In genomic region chr2:16184341-16184890, GRCh38 we compare ENCODE assay signal across 31 cellular contexts.
"Had no signal": no experiment of that assay in that cellular context is flagged by ENCODE, and none has a peak within 500 bp of the region (broad histone marks: within the 10 kb centered on the region; RNA-seq: fewer than 3 reads in every experiment).

No MANE protein-coding gene starts in this region.

- H3K27ac ChIP-seq: body of pancreas, brain microvascular endothelial cell, breast epithelium, WERI-Rb-1 had no signal

- H3K27me3 ChIP-seq: body of pancreas, brain microvascular endothelial cell, breast epithelium had no signal

- H3K4me3 ChIP-seq: body of pancreas, breast epithelium had no signal

- DNase-seq: activated CD4-positive, alpha-beta memory T cell treated with anti-CD3 and anti-CD28 coated beads, Interleukin-2, amount 10 ng/mL, durations not matched to agents 7 days and 5 days; activated CD4-positive, alpha-beta T cell treated with anti-CD3 and anti-CD28 coated beads for 1 hour; activated CD4-positive, alpha-beta T cell treated with anti-CD3 and anti-CD28 coated beads for 36 hours; activated CD4-positive, alpha-beta T cell treated with anti-CD3 and anti-CD28 coated beads for 48 hours; activated CD4-positive, alpha-beta T cell treated with anti-CD3 and anti-CD28 coated beads, Interleukin-2, amount 10 ng/mL, durations not matched to agents 7 days and 5 days; activated CD4-positive, alpha-beta T cell treated with anti-CD3 and anti-CD28 coated beads, Interleukin-2, amount 50 U/mL, for 48 hours; activated CD4-positive, CD25-positive, alpha-beta regulatory T cell; activated CD8-positive, alpha-beta memory T cell treated with anti-CD3 and anti-CD28 coated beads for 24 hours; activated CD8-positive, alpha-beta memory T cell treated with anti-CD3 and anti-CD28 coated beads, Interleukin-2, amount 10 ng/mL, durations not matched to agents 7 days and 5 days; activated CD8-positive, alpha-beta memory T cell treated with anti-CD3 and anti-CD28 coated beads, Interleukin-2, amount 50 U/mL, for 48 hours; activated CD8-positive, alpha-beta T cell treated with anti-CD3 and anti-CD28 coated beads, Interleukin-2, amount 10 ng/mL, durations not matched to agents 7 days and 5 days; activated effector memory CD4-positive, alpha-beta T cell treated with Interleukin-2 at 50 U/mL for 16 hours; activated gamma-delta T cell; activated naive CD4-positive, alpha-beta T cell treated with anti-CD3 and anti-CD28 coated beads, Interleukin-2, amount 10 ng/mL, durations not matched to agents 7 days and 5 days; activated naive CD4-positive, alpha-beta T cell treated with Interleukin-2 at 50 U/mL for 16 hours; activated naive CD8-positive, alpha-beta T cell treated with anti-CD3 and anti-CD28 coated beads, Interleukin-2, amount 10 ng/mL, durations not matched to agents 7 days and 5 days; activated naive CD8-positive, alpha-beta T cell treated with anti-CD3 and anti-CD28 coated beads, Interleukin-2, amount 50 U/mL, for 24 hours; activated T-cell treated with anti-CD3 and anti-CD28 coated beads, Interleukin-2, amount 50 U/mL, for 24 hours; activated T-cell treated with anti-CD3 and anti-CD28 coated beads, Interleukin-2, amount 50 U/mL, for 48 hours; amygdala; aorta; body of pancreas; brain microvascular endothelial cell; central memory CD4-positive, alpha-beta T cell; T-helper 2 cell; T-helper 9 cell; WERI-Rb-1 had no signal

- ATAC-seq: activated CD4-positive, alpha-beta T cell treated with anti-CD3 and anti-CD28 coated beads for 36 hours; activated CD4-positive, CD25-positive, alpha-beta regulatory T cell treated with anti-CD3 and anti-CD28 coated beads, Interleukin-2, amount 50 U/mL, for 24 hours; activated CD8-positive, alpha-beta memory T cell treated with anti-CD3 and anti-CD28 coated beads, Interleukin-2, amount 10 ng/mL, durations not matched to agents 7 days and 5 days; activated CD8-positive, alpha-beta T cell treated with anti-CD3 and anti-CD28 coated beads, Interleukin-2, amount 10 ng/mL, durations not matched to agents 7 days and 5 days; activated naive CD8-positive, alpha-beta T cell treated with anti-CD3 and anti-CD28 coated beads, Interleukin-2, amount 50 U/mL, for 24 hours; body of pancreas had no signal

- H3K36me3 ChIP-seq: brain microvascular endothelial cell, breast epithelium, WERI-Rb-1 had no signal

- H3K4me1 ChIP-seq: body of pancreas, breast epithelium had no signal

- H3K9me3 ChIP-seq: body of pancreas, breast epithelium had no signal

- FAIRE-seq: astrocyte, TTC549 had no signal
